Comparison of ENCODE assay signal across 30 cellular contexts in genomic region chr4:98334461-98334860, GRCh38.
"Had no signal": no experiment of that assay in that cellular context is flagged by ENCODE, and none has a peak within 500 bp of the region (broad histone marks: within the 10 kb centered on the region; RNA-seq: fewer than 3 reads in every experiment).

No MANE protein-coding gene starts in this region.

- FAIRE-seq: islet of Langerhans, kidney had no signal

- H3K27ac Mint-ChIP-seq: mesothelial cell of epicardium; naive B cell; natural killer cell; nephron progenitor cell; neural progenitor cell; progenitor cell of endocrine pancreas; stimulated activated memory B cell treated with anti-CD40 and anti-IgM and Interleukin-4, amounts not matched to agents 10 μg/mL and 1 μg/mL and 100 μg/mL, for 72 hours; stimulated activated naive CD8-positive, alpha-beta T cell treated with anti-CD3 and anti-CD28 coated beads, Interleukin-15, amount 100 ng/mL, for 72 hours had no signal

- H3K4me3 ChIP-seq: left lung, lower lobe of right lung, neural progenitor cell, right atrium auricular region, right lobe of liver, smooth muscle cell, tibial nerve, upper lobe of left lung, vagina had no signal

- H3K27me3 ChIP-seq: left lung, neural progenitor cell, neutrophil, right atrium auricular region, right lobe of liver, tibial nerve, upper lobe of left lung, vagina had no signal

- H3K27ac ChIP-seq: left lung, lower lobe of right lung, neural progenitor cell, neutrophil, right atrium auricular region, right lobe of liver, upper lobe of left lung, vagina had no signal

- H3K4me1 Mint-ChIP-seq: nephron progenitor cell, neural progenitor cell had no signal

- ATAC-seq: left colon; left lung; lower lobe of right lung; natural killer cell; right lobe of liver; stimulated activated memory B cell treated with anti-CD40 and anti-IgM and Interleukin-4, amounts not matched to agents 10 μg/mL and 1 μg/mL and 100 μg/mL, for 72 hours; stimulated activated naive CD8-positive, alpha-beta T cell treated with anti-CD3 and anti-CD28 coated beads, Interleukin-15, amount 100 ng/mL, for 72 hours had no signal

- H3K36me3 ChIP-seq: left lung, lower lobe of right lung, neutrophil, right atrium auricular region, right lobe of liver, upper lobe of left lung, vagina had no signal

- H3K9ac ChIP-seq: neural progenitor cell had no signal

- H3K27me3 Mint-ChIP-seq: naive B cell; progenitor cell of endocrine pancreas; stimulated activated memory B cell treated with anti-CD40 and anti-IgM and Interleukin-4, amounts not matched to agents 10 μg/mL and 1 μg/mL and 100 μg/mL, for 72 hours; stimulated activated naive CD8-positive, alpha-beta T cell treated with anti-CD3 and anti-CD28 coated beads, Interleukin-15, amount 100 ng/mL, for 72 hours had no signal

- H2AFZ ChIP-seq: neural progenitor cell had no signal

- H3K4me3 Mint-ChIP-seq: mesothelial cell of epicardium; naive B cell; natural killer cell; nephron progenitor cell; neural progenitor cell; stimulated activated memory B cell treated with anti-CD40 and anti-IgM and Interleukin-4, amounts not matched to agents 10 μg/mL and 1 μg/mL and 100 μg/mL, for 72 hours; stimulated activated naive CD8-positive, alpha-beta T cell treated with anti-CD3 and anti-CD28 coated beads, Interleukin-15, amount 100 ng/mL, for 72 hours had no signal

- H3K4me1 ChIP-seq: left lung, lower lobe of right lung, neural progenitor cell, right atrium auricular region, right lobe of liver, upper lobe of left lung, vagina had no signal

- H3K4me2 ChIP-seq: neural progenitor cell, smooth muscle cell had no signal

- DNase-seq: hippocampal formation; kidney; left colon; left lung; lower lobe of right lung; mammary epithelial cell; mesendoderm; naive B cell; natural killer cell; nephron progenitor cell; occipital lobe; right lobe of liver; stimulated activated CD4-positive, alpha-beta T cell treated with anti-CD3 and anti-CD28 coated beads, Interleukin-1b, Interleukin-23, amount 100 ng/mL, for 48 hours; stimulated activated CD4-positive, alpha-beta T cell treated with anti-CD3 and anti-CD28 coated beads, Interleukin-2, amount 100 ng/mL, for 48 hours; stimulated activated CD4-positive, alpha-beta T cell treated with anti-CD3 and anti-CD28 coated beads, Interleukin-4, amount 100 ng/mL, for 4 hours; stimulated activated CD8-positive, alpha-beta memory T cell treated with anti-CD3 and anti-CD28 coated beads, Interleukin-4, amount 100 ng/mL, for 48 hours; stimulated activated naive CD4-positive, alpha-beta T cell treated with Interleukin-2 at 50 U/mL for 16 hours; stimulated activated naive CD8-positive, alpha-beta T cell treated with anti-CD3 and anti-CD28 coated beads, Interleukin-15, amount 100 ng/mL, for 72 hours; substantia nigra; upper lobe of left lung had no signal
